In genomic region chr7:70696139-70696782, GRCh38 we compare ENCODE assay signal across 8 cellular contexts.
A peak's percentile ranks its signal among the peaks of the same experiment; 100 is the strongest.
DNase-seq lines count a peak whose midpoint lies in the region; TF ChIP-seq lines count a peak whose summit lies in the region.

No MANE protein-coding gene starts in this region.

- H3K36me3 Mint-ChIP-seq in Caco-2 (ENCODE audit: insufficient read depth, unreplicated experiment) = peaks cover 5% of the 10 kb centered on the region
- peaks cover 4% of the 10 kb centered on the region for H3K36me3 Mint-ChIP-seq in nephron progenitor cell (ENCODE audit: low read depth)

- H3K27ac Mint-ChIP-seq in Caco-2 (ENCODE audit: unreplicated experiment) (no peak overlapping the region), nephron progenitor cell (peak overlapping the region; percentile 97)

- intact Hi-C loops in Caco-2 (cut with micrococcal nuclease; ENCODE audit: unreplicated experiment) = loop anchor here (2.0 to 10.0 kb wide), 6 partner anchors 111 to 531 kb away; no protein-coding TSS in a partner anchor
- intact Hi-C loops in dorsolateral prefrontal cortex (cut with DNase I) = loop anchor here (5.0 to 10.0 kb wide), 3 partner anchors 281 to 1101 kb away; partner anchors contain the start of gene AUTS2 (in 1 of the 2)

- H3K9me3 ChIP-seq in Caco-2 = no peaks in the 10 kb centered on the region

- peak overlapping the region; percentile 66 for H3K4me3 ChIP-seq in Caco-2 (ENCODE audit: low read depth, low read length)
- H3K4me3 ChIP-seq in dorsolateral prefrontal cortex = peak overlapping the region in 57 of 59 donors; percentile 57 to 83 (median 73)

- CTCF ChIA-PET in Caco-2 (lab: Charles Lee) = interaction anchor here (1.0 kb wide), 1 partner anchor 653 kb away, joined by 4 read pairs; no protein-coding TSS in a partner anchor

- H3K4me1 ChIP-seq in Caco-2 = peaks cover 8% of the 10 kb centered on the region; the same call in 1 of the 2 replicates

- no peak for TF ChIP-seq CTCF in Caco-2 (IDR thresholded peaks at IDR 0.05; ENCODE audit: insufficient read depth in 1 of 2, low read depth in 1 of 2, low read length in 1 of 2, severe bottlenecking in 1 of 2, unreplicated experiment in 1 of 2)
- TF ChIP-seq CTCF in dorsolateral prefrontal cortex (IDR thresholded peaks at IDR 0.05 in 54 of 56, conservative IDR thresholded peaks at IDR 0.05 in 2 of 56; ENCODE audit: low read depth in 1 of 56, partially characterized antibody in 56 of 56) = no peak
- TF ChIP-seq CTCF in nephron progenitor cell (IDR thresholded peaks at IDR 0.05) = no peak

- H3K27me3 Mint-ChIP-seq in Caco-2 (ENCODE audit: insufficient read depth, unreplicated experiment) (no peaks in the 10 kb centered on the region), nephron progenitor cell (ENCODE audit: low read depth, poor library complexity) (peaks cover 11% of the 10 kb centered on the region)

- no TSS peak for BruUV-seq in Caco-2 (replicated peaks; lab: Mats Ljungman, UMichigan)

- DNase-seq in Caco-2 = no peak
- peak; percentile 32 for DNase-seq in LoVo (ENCODE audit: low spot score)
- no peak for DNase-seq in dorsolateral prefrontal cortex
- DNase-seq in nephron progenitor cell = no peak
- no peak for DNase-seq in glomerular visceral epithelial cell (ENCODE audit: extremely low spot score)
- no peak for DNase-seq in 8988T
- no peak for DNase-seq in NCI-H187 (lab: John Stamatoyannopoulos, UW)
- DNase-seq in mesenteric fat pad (ENCODE audit: low spot score) = no peak

- H3K4me1 Mint-ChIP-seq in Caco-2 (ENCODE audit: low read depth, unreplicated experiment) (peaks cover 6% of the 10 kb centered on the region), nephron progenitor cell (peaks cover 9% of the 10 kb centered on the region)

- POLR2A ChIA-PET in Caco-2 (lab: Charles Lee) = no interaction called here

- no peaks in the 10 kb centered on the region for H3K9me3 Mint-ChIP-seq in Caco-2 (ENCODE audit: unreplicated experiment)
- no peaks in the 10 kb centered on the region for H3K9me3 Mint-ChIP-seq in nephron progenitor cell

- peak overlapping the region; percentile 85 for H3K4me3 Mint-ChIP-seq in Caco-2 (ENCODE audit: unreplicated experiment)
- H3K4me3 Mint-ChIP-seq in nephron progenitor cell = peak overlapping the region; percentile 100

- peaks cover 2% of the 10 kb centered on the region; the same call in 1 of the 2 replicates for H3K36me3 ChIP-seq in Caco-2 (ENCODE audit: control insufficient read depth, insufficient read depth, low read length)

- H3K27me3 ChIP-seq in Caco-2 (replicated peaks; ENCODE audit: control insufficient read depth, insufficient read depth, low read length) (no peaks in the 10 kb centered on the region), dorsolateral prefrontal cortex (no peaks in the 10 kb centered on the region)

- H3K27ac ChIP-seq in dorsolateral prefrontal cortex = peak overlapping the region in 8 of 59 donors; percentile 10 to 75 (median 44)
